14 cellular contexts compared by ENCODE assay signal in the genomic region with DNA sequence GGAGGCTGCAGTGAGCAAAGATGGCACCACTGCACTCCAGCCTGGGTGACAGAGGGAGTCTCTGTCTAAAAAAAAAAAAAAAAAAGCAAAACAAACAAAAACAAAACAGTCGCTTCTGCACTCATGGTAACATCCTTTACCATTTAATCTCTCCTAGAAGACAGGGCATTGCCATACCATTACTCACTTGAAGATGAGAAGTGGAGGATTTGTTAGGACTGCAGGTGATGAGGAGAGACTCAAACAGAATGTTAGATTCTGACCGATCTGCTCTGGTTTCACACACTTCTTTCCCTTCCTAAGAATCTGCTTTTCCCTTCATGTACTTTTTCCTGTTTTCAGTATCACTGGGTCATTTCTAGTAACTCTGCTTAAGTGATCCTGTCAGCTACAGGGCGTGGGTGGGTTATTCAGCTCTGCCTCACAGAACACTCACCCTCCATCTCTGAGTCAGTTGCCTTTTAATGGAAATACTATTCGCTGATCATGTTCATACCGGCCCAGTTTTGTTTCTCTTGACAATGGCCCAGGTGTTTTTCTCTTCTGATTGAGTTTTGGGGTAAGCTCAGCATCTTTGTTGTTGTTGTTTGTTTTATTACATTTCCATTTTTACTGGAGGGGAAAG.
DNase-seq lines count a peak whose midpoint lies in the region; ATAC-seq lines count a peak whose summit lies in the region.
"Had no signal": no experiment of that assay in that cellular context is flagged by ENCODE, and none has a peak within 500 bp of the region (broad histone marks: within the 10 kb centered on the region; RNA-seq: fewer than 3 reads in every experiment).

No MANE protein-coding gene starts in this region.

- peaks cover 21% of the 10 kb centered on the region for H3K4me1 ChIP-seq in adipocyte (ENCODE audit: control insufficient read depth, insufficient read depth, low read length)
- H3K4me1 ChIP-seq: pancreas had no signal

- no peak for ATAC-seq in HG02678 (IDR thresholded peaks at IDR 0.05; ENCODE audit: unreplicated experiment)

- DNase-seq in AG08395 (ENCODE audit: low spot score) (peak; percentile 72), EL (peak; percentile 48), adipocyte (ENCODE audit: low read depth) (peak; percentile 59), iris pigment epithelial cell (ENCODE audit: low read depth) (peak; percentile 74), NCI-H1417 treated with DMSO at 0.1 percent for 48 hours (lab: John Stamatoyannopoulos, UW) (no peak), ureter (ENCODE audit: low spot score) (no peak), NCI-H2196 treated with DMSO at 0.1 percent for 48 hours (lab: John Stamatoyannopoulos, UW; ENCODE audit: unreplicated experiment) (no peak)
- DNase-seq: activated T-cell treated with anti-CD3 and anti-CD28 coated beads, Interleukin-2, amount 50 U/mL, for 4 hours; CD4-positive, CD25-positive, alpha-beta regulatory T cell; midbrain; NCI-H187; pancreas; stimulated activated naive CD4-positive, alpha-beta T cell treated with Interleukin-2 at 50 U/mL for 16 hours had no signal

- no peaks in the 10 kb centered on the region for H3K36me3 ChIP-seq in adipocyte (ENCODE audit: control insufficient read depth, insufficient read depth, low read length, severe bottlenecking)
- H3K36me3 ChIP-seq: pancreas had no signal

- no peak overlapping the region for H3K9ac ChIP-seq in adipocyte (ENCODE audit: low read length)

- H3K9me3 ChIP-seq in adipocyte (ENCODE audit: control insufficient read depth, low read length), result no peaks in the 10 kb centered on the region
- H3K9me3 ChIP-seq: pancreas had no signal

- H3K4me3 ChIP-seq in adipocyte (ENCODE audit: low read length), result no peak overlapping the region
- H3K4me3 ChIP-seq: pancreas had no signal

- H3K27me3 ChIP-seq in adipocyte (replicated peaks; ENCODE audit: control insufficient read depth, insufficient read depth, low read length), result peaks cover 19% of the 10 kb centered on the region

Comparison
In these comparisons a context has a peak if more than half of its experiments do, and no peak if none do; other contexts are left out.
1. DNase-seq: peak in AG08395 (single experiment), EL (single experiment), adipocyte (single experiment) and iris pigment epithelial cell (single experiment); none in NCI-H1417 treated with DMSO at 0.1 percent for 48 hours (single experiment), ureter (single experiment) and NCI-H2196 treated with DMSO at 0.1 percent for 48 hours (single experiment).